Comparison of ENCODE assay signal across 8 cellular contexts in the genomic region with DNA sequence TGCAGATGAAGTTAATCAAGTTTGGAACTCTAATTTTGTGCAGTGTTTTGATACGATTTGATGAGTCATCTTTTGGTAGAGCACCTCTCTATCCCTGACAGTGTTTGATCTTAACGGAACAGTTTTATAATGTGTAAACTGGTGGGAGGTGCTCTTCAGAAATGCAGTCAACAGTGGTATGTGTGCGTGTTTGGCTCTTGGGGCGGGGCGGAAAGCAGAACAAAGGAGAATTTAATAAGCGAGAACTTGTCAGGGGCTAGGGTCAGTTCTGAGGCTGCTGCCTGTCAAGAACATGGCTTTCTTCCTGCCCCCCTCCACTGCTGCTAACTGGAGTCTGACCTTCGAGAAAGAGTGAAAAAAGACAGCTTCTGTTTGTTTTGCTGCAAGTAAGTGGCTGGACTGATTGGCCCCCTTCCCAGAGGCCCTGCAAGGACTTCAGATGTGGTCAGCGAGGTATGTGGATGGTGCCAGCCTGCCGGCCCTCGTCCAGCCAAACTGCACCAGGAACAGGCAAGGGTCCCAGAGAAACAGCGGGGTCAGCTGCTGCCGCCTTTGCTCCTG. TPM values are rescaled to one million over a fixed set of nuclear protein-coding genes. Genes with fewer than 3 reads are reported as not detected.
DNase-seq lines count a peak whose midpoint lies in the region; ATAC-seq and TF ChIP-seq lines count a peak whose summit lies in the region.

No MANE protein-coding gene starts in this region.

- H2AFZ ChIP-seq in fibroblast of lung (ENCODE audit: low read length) (no peak overlapping the region), osteoblast (ENCODE audit: low read length) (peak overlapping the region; percentile 1)

- intact Hi-C loops in Right ventricle myocardium inferior (cut with DNase I) (loop anchor here (5.0 kb wide), 1 partner anchor 33 kb away; no protein-coding TSS in a partner anchor), cardiac septum (cut with DNase I) (loop anchor here (5.0 kb wide), 1 partner anchor 33 kb away; no protein-coding TSS in a partner anchor), thyroid gland (cut with DNase I) (no loop called here)

- peak; percentile 29 for ATAC-seq in Right ventricle myocardium inferior

- H4K20me1 ChIP-seq in fibroblast of lung (ENCODE audit: control insufficient read depth, extremely low read depth, insufficient read depth, low read length), result no peaks in the 10 kb centered on the region
- peaks cover 2% of the 10 kb centered on the region for H4K20me1 ChIP-seq in osteoblast (ENCODE audit: insufficient read depth, low read length)

- 10 to 22% methylated on average over 12 of the region's 12 CpGs for WGBS in thyroid gland, 2 donors

- H3K36me3 ChIP-seq in fibroblast of lung (ENCODE audit: control insufficient read depth, insufficient read depth, low read length), result no peaks in the 10 kb centered on the region
- H3K36me3 ChIP-seq in osteoblast (ENCODE audit: insufficient read depth, low read length), result peaks cover 14% of the 10 kb centered on the region
- no peaks in the 10 kb centered on the region for H3K36me3 ChIP-seq in thyroid gland

- TF ChIP-seq CTCF in fibroblast of lung (conservative IDR thresholded peaks at IDR 0.05 in 1 of 2, IDR thresholded peaks at IDR 0.05 in 1 of 2; ENCODE audit: low read depth in 1 of 2, low read length in 2 of 2) (no peak), osteoblast (IDR thresholded peaks at IDR 0.05; ENCODE audit: extremely low read depth, low read depth, low read length) (no peak), thyroid gland (IDR thresholded peaks at IDR 0.05) (no peak), GM10248 (IDR thresholded peaks at IDR 0.05; ENCODE audit: control extremely low read depth, extremely low read depth, low read depth, missing control alignments) (no peak)

- DNase-seq in Right ventricle myocardium inferior (ENCODE audit: missing footprints), result peak; percentile 70
- no peak for DNase-seq in cardiac septum (ENCODE audit: low spot score)
- DNase-seq in activated T-cell treated with anti-CD3 and anti-CD28 coated beads, Interleukin-2, amount 50 U/mL, for 48 hours, result peak; percentile 77 to 79
- peak; percentile 85 to 89 for DNase-seq in fibroblast of lung (ENCODE audit: low read depth in 2 of 2)
- peak; percentile 91 for DNase-seq in osteoblast (ENCODE audit: insufficient read length, low spot score, missing footprints)
- DNase-seq in thyroid gland, result peak; percentile 99
- DNase-seq in NCI-H2107 (lab: John Stamatoyannopoulos, UW), result no peak
- no peak for DNase-seq in GM10248 (ENCODE audit: extremely low spot score)

- CTCF ChIA-PET in GM10248 (lab: Yijun Ruan, JAX), result interaction anchor here (1.1 to 9.5 kb wide), 4 partner anchors 21 to 58 kb away, joined by 5 to 83 read pairs (median 6); no protein-coding TSS in a partner anchor

- POLR2A ChIA-PET in GM10248 (lab: Yijun Ruan, JAX), result no interaction called here

- H3K4me2 ChIP-seq in fibroblast of lung (ENCODE audit: extremely low read depth, insufficient read depth, low read length) (peak overlapping the region; percentile 11), osteoblast (ENCODE audit: insufficient read depth, low read length) (peak overlapping the region; percentile 50)

- H3K27ac ChIP-seq in fibroblast of lung (ENCODE audit: insufficient read depth, low read length) (peak overlapping the region; percentile 7), osteoblast (ENCODE audit: low read depth, low read length) (peak overlapping the region; percentile 66), thyroid gland (peak overlapping the region; percentile 81 to 90 (median 89))

- H3K79me2 ChIP-seq in fibroblast of lung (ENCODE audit: control insufficient read depth, insufficient read depth, low read length), result peaks cover 2% of the 10 kb centered on the region
- H3K79me2 ChIP-seq in osteoblast (ENCODE audit: insufficient read depth, low read length), result peaks cover 34% of the 10 kb centered on the region

- no peaks in the 10 kb centered on the region for H3K9me3 ChIP-seq in fibroblast of lung (ENCODE audit: control insufficient read depth, insufficient read depth, low read depth, low read length)
- H3K9me3 ChIP-seq in osteoblast (ENCODE audit: low read depth, low read length), result no peaks in the 10 kb centered on the region
- no peaks in the 10 kb centered on the region for H3K9me3 ChIP-seq in thyroid gland

- peak in 1 of 2 donors; percentile 37 for TF ChIP-seq POLR2A in thyroid gland (IDR thresholded peaks at IDR 0.05)

- no peak overlapping the region for H3K4me3 ChIP-seq in fibroblast of lung (replicated peaks in 1 of 4; ENCODE audit: control extremely low read depth in 1 of 4, insufficient read depth in 1 of 4, low read depth in 3 of 4, low read length in 4 of 4)
- peak overlapping the region; percentile 11 for H3K4me3 ChIP-seq in osteoblast (ENCODE audit: insufficient read depth, low read length)
- no peak overlapping the region for H3K4me3 ChIP-seq in thyroid gland (replicated peaks in 1 of 3)

- H3K27me3 ChIP-seq in fibroblast of lung (ENCODE audit: control insufficient read depth, insufficient read depth, low read length) (no peaks in the 10 kb centered on the region), osteoblast (ENCODE audit: insufficient read depth, low read length) (no peaks in the 10 kb centered on the region), thyroid gland (no peaks in the 10 kb centered on the region)

- H3K4me1 ChIP-seq in fibroblast of lung (ENCODE audit: control insufficient read depth, extremely low read depth, insufficient read depth, low read length), result peaks cover 7% of the 10 kb centered on the region
- peaks cover 15% of the 10 kb centered on the region for H3K4me1 ChIP-seq in osteoblast (ENCODE audit: insufficient read depth, low read length)
- peaks cover 55 to 66% of the 10 kb centered on the region in 2 donors for H3K4me1 ChIP-seq in thyroid gland

- no peak overlapping the region for H3K9ac ChIP-seq in fibroblast of lung (ENCODE audit: insufficient read depth, low read length)

RNA-seq across cellular contexts. Expression of gene BBC3, which starts 40.8 kb away (rescaled TPM):
- total RNA-seq in Right ventricle myocardium inferior, result 5.0 TPM
- total RNA-seq in cardiac septum, result 4.4 TPM
- 37.7 and 38.3 TPM in 2 replicates for total RNA-seq in fibroblast of lung
- polyA plus RNA-seq in fibroblast of lung, result 1.4 and 2.4 TPM in 2 replicates
- polyA plus RNA-seq in fibroblast of lung (2012), result 6.2 and 8.5 TPM in 2 replicates
- 2.6 and 3.8 TPM in 2 replicates for polyA minus RNA-seq in fibroblast of lung (ENCODE audit: low replicate concordance)
- total RNA-seq in osteoblast, result 26.8 and 28.2 TPM in 2 replicates
- total RNA-seq in thyroid gland, result 1 to 10 TPM; 2.4 to 7.7 (median 4.9) TPM

RNA-seq across cellular contexts. Expression of gene SAE1, which starts 59.6 kb away (rescaled TPM):
- total RNA-seq in Right ventricle myocardium inferior, result 45.1 TPM
- 45.0 TPM for total RNA-seq in cardiac septum
- 80.9 and 97.9 TPM in 2 replicates for total RNA-seq in fibroblast of lung
- polyA plus RNA-seq in fibroblast of lung, result 152 and 218 TPM in 2 replicates
- 123 and 184 TPM in 2 replicates for polyA plus RNA-seq in fibroblast of lung (2012)
- 69.5 and 81.7 TPM in 2 replicates for polyA minus RNA-seq in fibroblast of lung (ENCODE audit: low replicate concordance)
- total RNA-seq in osteoblast, result 99.9 and 105 TPM in 2 replicates
- total RNA-seq in thyroid gland, result 100 to 1,000 TPM in 3 of 4 donors, 10 to 100 TPM in 1; 79.5 to 119 (median 103) TPM

Comparison
In these comparisons a context has a peak if more than half of its experiments do, and no peak if none do; other contexts are left out.
1. DNase-seq: peak in Right ventricle myocardium inferior (single experiment), activated T-cell treated with anti-CD3 and anti-CD28 coated beads, Interleukin-2, amount 50 U/mL, for 48 hours (2 of 2), fibroblast of lung (2 of 2), osteoblast (single experiment) and thyroid gland (2 of 2); none in cardiac septum (single experiment), NCI-H2107 (single experiment) and GM10248 (single experiment).
2. H3K27ac ChIP-seq: peak in every context shown above with its lines; median percentile 89 in thyroid gland; 66 in osteoblast; 7 in fibroblast of lung.